Comparison of ENCODE assay signal across 21 cellular contexts in genomic region chr3:28212681-28213080, GRCh38. TPM values are rescaled to one million over a fixed set of nuclear protein-coding genes. Genes with fewer than 3 reads are reported as not detected.
DNase-seq lines count a peak whose midpoint lies in the region; ATAC-seq, FAIRE-seq and TF ChIP-seq lines count a peak whose summit lies in the region.
"Had no signal": no experiment of that assay in that cellular context is flagged by ENCODE, and none has a peak within 500 bp of the region (broad histone marks: within the 10 kb centered on the region; RNA-seq: fewer than 3 reads in every experiment).

No MANE protein-coding gene starts in this region.

- H2AK9ac ChIP-seq in IMR-90 (replicated peaks; ENCODE audit: low read depth, low read length, poor library complexity): no peak overlapping the region

- POLR2A ChIA-PET in HepG2 (lab: Yijun Ruan, JAX) (no interaction called here), IMR-90 (lab: Charles Lee; ENCODE audit: unreplicated experiment) (no interaction called here)

- no peak overlapping the region for H3K4ac ChIP-seq in IMR-90 (ENCODE audit: low read depth, low read length)

- H3K27ac ChIP-seq in HepG2 (ENCODE audit: extremely low read length, insufficient read depth, low read length) (no peak overlapping the region), right lobe of liver (no peak overlapping the region), IMR-90 (ENCODE audit: insufficient read depth, low read length) (no peak overlapping the region), right atrium auricular region (no peak overlapping the region)
- H3K27ac ChIP-seq: BLaER1 treated with 17β-estradiol and CSF1 and Interleukin-3, amounts not matched to agents 10 nM and 100 nM; C4-2B had no signal

- H4K5ac ChIP-seq in IMR-90 (ENCODE audit: low read depth, low read length): no peak overlapping the region

- H3K14ac ChIP-seq in IMR-90 (replicated peaks; ENCODE audit: low read depth, low read length): no peak overlapping the region

- H2BK15ac ChIP-seq in IMR-90 (ENCODE audit: low read depth, low read length): no peak overlapping the region

- no peak for TF ChIP-seq EP300 in HepG2 (IDR thresholded peaks at IDR 0.05; ENCODE audit: low read depth in 2 of 2, low read length in 2 of 2)
- no peak for TF ChIP-seq EP300 in HepG2 (CRISPR knock-in tag; IDR thresholded peaks at IDR 0.05; ENCODE audit: borderline replicate concordance)

- H2BK5ac ChIP-seq in IMR-90 (ENCODE audit: low read depth, low read length, poor library complexity, severe bottlenecking): no peak overlapping the region

- H4K20me1 ChIP-seq in HepG2 (ENCODE audit: insufficient read depth, low read length) (no peaks in the 10 kb centered on the region), IMR-90 (ENCODE audit: insufficient read depth, low read length) (no peaks in the 10 kb centered on the region)
- H4K20me1 ChIP-seq: BLaER1 treated with 17β-estradiol and CSF1 and Interleukin-3, amounts not matched to agents 10 nM and 100 nM had no signal

- H3K36me3 ChIP-seq in HepG2 (replicated peaks in 1 of 2; ENCODE audit: control insufficient read depth in 1 of 2, insufficient read depth in 2 of 2, low read length in 2 of 2): no peaks in the 10 kb centered on the region
- no peaks in the 10 kb centered on the region for H3K36me3 ChIP-seq in right lobe of liver
- H3K36me3 ChIP-seq in IMR-90 (ENCODE audit: control insufficient read depth, insufficient read depth, low read length): no peaks in the 10 kb centered on the region
- H3K36me3 ChIP-seq in right atrium auricular region: no peaks in the 10 kb centered on the region

- H3K79me1 ChIP-seq in IMR-90 (ENCODE audit: low read depth in 1 of 2, low read length in 2 of 2): no peaks in the 10 kb centered on the region

- no peak overlapping the region for H2BK20ac ChIP-seq in IMR-90 (ENCODE audit: low read depth, low read length)

- H3K9me3 ChIP-seq in HepG2 (ENCODE audit: low read length): peaks cover 12% of the 10 kb centered on the region; the same call in 1 of the 2 replicates
- no peaks in the 10 kb centered on the region for H3K9me3 ChIP-seq in right lobe of liver
- H3K9me3 ChIP-seq in IMR-90 (ENCODE audit: control insufficient read depth, insufficient read depth, low read length): no peaks in the 10 kb centered on the region; the same call in 1 of the 2 replicates
- H3K9me3 ChIP-seq in right atrium auricular region: peaks cover 0 to 30% of the 10 kb centered on the region in 2 donors

- H2AK5ac ChIP-seq in IMR-90 (ENCODE audit: low read depth, low read length): no peak overlapping the region

- no peak for TF ChIP-seq CTCF in HepG2 (CRISPR knock-in tag; IDR thresholded peaks at IDR 0.05)
- no peak for TF ChIP-seq CTCF in right lobe of liver (IDR thresholded peaks at IDR 0.05)
- no peak for TF ChIP-seq CTCF in IMR-90 (conservative IDR thresholded peaks at IDR 0.05; ENCODE audit: low read depth, low read length)
- no peak for TF ChIP-seq CTCF in right atrium auricular region (IDR thresholded peaks at IDR 0.05)

- dilution Hi-C loops in IMR-90 (cut with HindIII; ENCODE audit: low sequenced_read_pairs, unreplicated experiment): no loop called here

- TF ChIP-seq RAD21 in HepG2 (CRISPR knock-in tag; IDR thresholded peaks at IDR 0.05): no peak
- no peak for TF ChIP-seq RAD21 in IMR-90 (IDR thresholded peaks at IDR 0.05; ENCODE audit: low read length)

- H3K4me3 ChIP-seq in HepG2 (replicated peaks in 1 of 3; ENCODE audit: insufficient read depth in 1 of 3, low read depth in 2 of 3, low read length in 3 of 3): no peak overlapping the region
- H3K4me3 ChIP-seq in right lobe of liver: no peak overlapping the region
- no peak overlapping the region for H3K4me3 ChIP-seq in IMR-90 (ENCODE audit: insufficient read depth, low read depth, low read length)
- H3K4me3 ChIP-seq in right atrium auricular region: no peak overlapping the region
- H3K4me3 ChIP-seq: BLaER1 treated with 17β-estradiol and CSF1 and Interleukin-3, amounts not matched to agents 10 nM and 100 nM had no signal

- H3K4me1 ChIP-seq in HepG2 (ENCODE audit: insufficient read depth, low read length) (no peaks in the 10 kb centered on the region), right lobe of liver (no peaks in the 10 kb centered on the region), IMR-90 (ENCODE audit: control insufficient read depth, insufficient read depth, low read length) (no peaks in the 10 kb centered on the region), right atrium auricular region (no peaks in the 10 kb centered on the region)
- H3K4me1 ChIP-seq: Caco-2 had no signal

- no peak overlapping the region for H3K23ac ChIP-seq in IMR-90 (ENCODE audit: low read depth, low read length)

- H3K56ac ChIP-seq in IMR-90 (ENCODE audit: extremely low read depth, insufficient read depth, low read length): no peak overlapping the region

- WGBS in HepG2 (ENCODE audit: low lambda C conversion rate): 16% methylated on average over 1 of the region's 1 CpG
- 61% methylated on average over 1 of the region's 1 CpG for WGBS in right lobe of liver (ENCODE audit: insufficient coverage, low coverage, low lambda C conversion rate, missing lambda C conversion rate)
- no CpG with 5 or more reads among the region's 1 CpG for WGBS in IMR-90 (ENCODE audit: extremely low coverage in 2 of 2, insufficient read length in 1 of 2), 2 experiments

- no peak overlapping the region for H3K18ac ChIP-seq in IMR-90 (ENCODE audit: low read depth, low read length)

- H3K4me2 ChIP-seq in HepG2 (ENCODE audit: low read depth, low read length): no peak overlapping the region
- no peak overlapping the region for H3K4me2 ChIP-seq in IMR-90 (ENCODE audit: low read depth, low read length)
- H3K4me2 ChIP-seq: BLaER1 treated with 17β-estradiol and CSF1 and Interleukin-3, amounts not matched to agents 10 nM and 100 nM had no signal

- H3K79me2 ChIP-seq in HepG2 (ENCODE audit: insufficient read depth, low read length): no peaks in the 10 kb centered on the region

- H2BK120ac ChIP-seq in IMR-90 (ENCODE audit: low read depth, low read length): no peak overlapping the region

- ATAC-seq in HepG2 (no peak), right lobe of liver (no peak), IMR-90 (ENCODE audit: low read depth) (no peak)
- ATAC-seq: CD8-positive, alpha-beta T cell had no signal

- no peaks in the 10 kb centered on the region for H3K9me1 ChIP-seq in IMR-90 (ENCODE audit: insufficient read depth, low read length)

- no peak overlapping the region for H4K8ac ChIP-seq in IMR-90 (ENCODE audit: low read depth in 2 of 2, low read length in 2 of 2)

- FAIRE-seq in HepG2 (lab: Jason Lieb, UNC): no peak
- FAIRE-seq in endometrium (lab: Jason Lieb, UNC): peak; percentile 21
- FAIRE-seq: A204.1, D721Med, G401.6, GM12891, GM19239 had no signal

- CTCF ChIA-PET in HepG2 (lab: Yijun Ruan, JAX; ENCODE audit: low intra/inter-chr PET ratio, low total read pairs): no interaction called here
- CTCF ChIA-PET in IMR-90 (lab: Yijun Ruan, JAX): no interaction called here

- in situ Hi-C loops in HepG2 (cut with HindIII; ENCODE audit: extremely low pct_ligation_motif_present, low pct_unique_long_range_greater_than_20kb) (no loop called here), IMR-90 (cut with MboI; ENCODE audit: low sequenced_read_pairs) (no loop called here)

- no peak overlapping the region for H4K91ac ChIP-seq in IMR-90 (ENCODE audit: insufficient read depth, low read depth, low read length)

- BruUV-seq in HepG2 (replicated peaks; lab: Mats Ljungman, UMichigan) (no TSS peak), IMR-90 (replicated peaks; lab: Mats Ljungman, UMichigan) (no TSS peak)

- TF ChIP-seq POLR2A in HepG2 (IDR thresholded peaks at IDR 0.05; ENCODE audit: insufficient read depth in 1 of 2, low read depth in 2 of 2, low read length in 2 of 2): no peak
- TF ChIP-seq POLR2A in right lobe of liver (IDR thresholded peaks at IDR 0.05): no peak
- no peak for TF ChIP-seq POLR2A in IMR-90 (IDR thresholded peaks at IDR 0.05; ENCODE audit: low read depth, low read length)

- H3K9ac ChIP-seq in HepG2 (ENCODE audit: insufficient read depth, low read depth, low read length) (no peak overlapping the region), IMR-90 (ENCODE audit: low read depth, low read length) (no peak overlapping the region)
- H3K9ac ChIP-seq: BLaER1 treated with 17β-estradiol and CSF1 and Interleukin-3, amounts not matched to agents 10 nM and 100 nM had no signal

- intact Hi-C loops in HepG2 (cut with micrococcal nuclease; ENCODE audit: unreplicated experiment) (no loop called here), right lobe of liver (cut with DNase I) (no loop called here), IMR-90 (cut with micrococcal nuclease) (no loop called here)

- H3K27me3 ChIP-seq in HepG2 (ENCODE audit: control insufficient read depth in 1 of 2, insufficient read depth in 2 of 2, low read length in 2 of 2) (no peaks in the 10 kb centered on the region), right lobe of liver (no peaks in the 10 kb centered on the region), IMR-90 (ENCODE audit: control insufficient read depth, insufficient read depth, low read length) (no peaks in the 10 kb centered on the region), right atrium auricular region (no peaks in the 10 kb centered on the region)
- H3K27me3 ChIP-seq: BLaER1 treated with 17β-estradiol and CSF1 and Interleukin-3, amounts not matched to agents 10 nM and 100 nM had no signal

- H2AFZ ChIP-seq in HepG2 (ENCODE audit: low read length) (no peak overlapping the region), IMR-90 (replicated peaks; ENCODE audit: low read length, poor library complexity) (no peak overlapping the region)

- DNase-seq in HepG2 (ENCODE audit: low spot score): no peak
- DNase-seq in right lobe of liver: no peak
- DNase-seq in IMR-90: no peak
- no peak for DNase-seq in right atrium auricular region (ENCODE audit: low spot score)
- no peak for DNase-seq in DMS114 treated with DMSO at 0.1 percent for 48 hours (lab: John Stamatoyannopoulos, UW; ENCODE audit: unreplicated experiment)
- DNase-seq: 8988T; AML-193; Caco-2; Calu3; CD4-positive, alpha-beta T cell; CD8-positive, alpha-beta T cell; DMS79 treated with DMSO at 0.1 percent for 48 hours; GF-D8 had no signal

RNA-seq across cellular contexts. Expression of gene CMC1, which starts 28.7 kb away (rescaled TPM):
- total RNA-seq in HepG2 (2016; rRNA removed; fragmentation: Illumina TruSeq; extraction: Trizol): 29.5 and 32.3 TPM in 2 replicates
- 23.4 and 25.5 TPM in 2 replicates for total RNA-seq in HepG2 (2016; cell fraction: cytosol; rRNA removed; fragmentation: Illumina TruSeq; extraction: Trizol; ENCODE audit: low read depth)
- 28.5 and 32.7 TPM in 2 replicates for total RNA-seq in HepG2 (2016; cell fraction: insoluble cytoplasmic fraction; rRNA removed; fragmentation: Illumina TruSeq; extraction: Trizol)
- 20.9 and 22.7 TPM in 2 replicates for total RNA-seq in HepG2 (2016; cell fraction: membrane; rRNA removed; fragmentation: Illumina TruSeq; extraction: Trizol)
- total RNA-seq in HepG2 (2016; cell fraction: nucleus; rRNA removed; fragmentation: Illumina TruSeq; extraction: Trizol): 17.1 and 18.8 TPM in 2 replicates
- polyA plus RNA-seq in HepG2 (2011; rRNA removed): 19.9 and 22.1 TPM in 2 replicates
- 11.6 and 16.4 TPM in 2 replicates for polyA plus RNA-seq in HepG2 (2011; cell fraction: cytosol; rRNA removed)
- 8.8 and 11.8 TPM in 2 replicates for polyA plus RNA-seq in HepG2 (2011; cell fraction: nucleus; rRNA removed)
- polyA plus RNA-seq in HepG2 (2012): 30.2 and 38.8 TPM in 2 replicates
- 28.3 and 32.3 TPM in 2 replicates for polyA plus RNA-seq in HepG2 (2016; cell fraction: cytosol; fragmentation: Illumina TruSeq; extraction: Trizol; ENCODE audit: low read depth)
- 43.4 and 48.7 TPM in 2 replicates for polyA plus RNA-seq in HepG2 (2016; cell fraction: insoluble cytoplasmic fraction; fragmentation: Illumina TruSeq; extraction: Trizol; ENCODE audit: low read depth)
- 26.3 and 29.5 TPM in 2 replicates for polyA plus RNA-seq in HepG2 (2016; cell fraction: membrane; fragmentation: Illumina TruSeq; extraction: Trizol; ENCODE audit: low read depth)
- polyA plus RNA-seq in HepG2 (2016; cell fraction: nucleus; fragmentation: Illumina TruSeq; extraction: Trizol; ENCODE audit: insufficient read depth, low read depth): 35.4 and 35.6 TPM in 2 replicates
- 3.6 and 5.0 TPM in 2 replicates for polyA minus RNA-seq in HepG2 (2011; rRNA and poly(A)+ RNA removed; ENCODE audit: low replicate concordance)
- polyA minus RNA-seq in HepG2 (2011; cell fraction: cytosol; rRNA and poly(A)+ RNA removed): 4.6 and 9.9 TPM in 2 replicates
- polyA minus RNA-seq in HepG2 (2011; cell fraction: nucleus; rRNA and poly(A)+ RNA removed): 43.8 and 44.0 TPM in 2 replicates
- total RNA-seq in right lobe of liver: 10 to 100 TPM in 5 of 6 experiments, 1 to 10 TPM in 1; 9.5 to 16.9 (median 12.2) TPM
- 1.6 and 2.8 TPM in 2 replicates for total RNA-seq in IMR-90 (2012; rRNA removed)
- 16.0 and 18.3 TPM in 2 replicates for polyA plus RNA-seq in IMR-90 (2012; rRNA removed)
- 12.5 and 15.4 TPM in 2 replicates for polyA plus RNA-seq in IMR-90 (2012; cell fraction: cytosol; rRNA removed)
- 3.4 and 11.0 TPM in 2 replicates for polyA plus RNA-seq in IMR-90 (2012; cell fraction: nucleus; rRNA removed; ENCODE audit: low replicate concordance)
- total RNA-seq in right atrium auricular region: 10 to 100 TPM; 27.4 to 41.8 TPM
